Comparison of ENCODE assay signal across 2 cellular contexts in genomic region chr9:98538203-98538602, GRCh38.
TF ChIP-seq lines count a peak whose summit lies in the region.

No MANE protein-coding gene starts in this region.

TF ChIP-seq in IMR-90, 13 proteins besides CTCF, POLR2A, EP300 and RAD21:
- TF ChIP-seq BHLHE40 (IDR thresholded peaks at IDR 0.05; ENCODE audit: low read depth, low read length): no peak
- no peak for TF ChIP-seq RCOR1 (IDR thresholded peaks at IDR 0.05; ENCODE audit: insufficient replicate concordance, low read length)
- no peak for TF ChIP-seq MAFK (IDR thresholded peaks at IDR 0.05; ENCODE audit: low read depth, low read length)
TF ChIP-seq in IMR-90: peak in this region for 0.

TF ChIP-seq in K562, 482 proteins besides CTCF, POLR2A, EP300 and RAD21:
- TF ChIP-seq HMBOX1 (IDR thresholded peaks at IDR 0.05) (no peak), HDGF (IDR thresholded peaks at IDR 0.05) (no peak), ZNF12 (CRISPR knock-in tag; IDR thresholded peaks at IDR 0.05) (peak; percentile 94), MCM5 (IDR thresholded peaks at IDR 0.05; ENCODE audit: low read depth) (no peak), NFYB (IDR thresholded peaks at IDR 0.05; ENCODE audit: extremely low read depth, insufficient read length) (no peak), HES1 (IDR thresholded peaks at IDR 0.05; ENCODE audit: low read depth) (no peak)
